In the genomic region with DNA sequence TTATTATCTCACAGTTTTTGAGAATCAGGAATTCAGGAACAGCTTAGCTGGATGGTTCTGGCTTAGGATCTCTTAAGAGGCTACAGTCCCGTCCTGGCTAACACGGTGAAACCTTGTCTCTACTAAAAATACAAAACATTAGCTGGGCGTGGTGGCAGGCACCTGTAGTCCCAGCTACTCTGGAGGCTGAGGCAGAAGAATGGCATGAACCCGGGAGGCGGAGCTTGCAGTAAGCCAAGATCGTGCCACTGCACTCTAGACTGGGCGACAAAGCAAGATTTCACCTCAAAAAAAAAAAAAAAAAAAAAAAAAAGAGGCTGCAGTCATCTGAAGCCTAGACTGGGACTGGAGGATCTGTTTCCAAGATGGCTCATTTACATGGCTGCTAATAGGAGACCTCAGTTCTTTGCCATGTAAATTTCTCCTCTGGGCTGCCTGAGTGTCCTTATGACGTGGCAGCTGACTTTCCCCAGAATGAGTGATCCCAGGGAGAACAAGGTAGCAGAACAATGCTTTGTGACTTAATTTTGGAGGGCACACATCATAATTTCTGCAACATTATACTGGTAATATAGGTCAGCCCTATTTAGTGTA, we compare ENCODE assay signal across 25 cellular contexts.
DNase-seq lines count a peak whose midpoint lies in the region; ATAC-seq and TF ChIP-seq lines count a peak whose summit lies in the region.
"Had no signal": no experiment of that assay in that cellular context is flagged by ENCODE, and none has a peak within 500 bp of the region (broad histone marks: within the 10 kb centered on the region; RNA-seq: fewer than 3 reads in every experiment).

No MANE protein-coding gene starts in this region.

- peaks cover 12% of the 10 kb centered on the region for H3K36me3 Mint-ChIP-seq in activated naive CD8-positive, alpha-beta T cell
- H3K36me3 Mint-ChIP-seq in activated naive CD8-positive, alpha-beta T cell treated with anti-CD3 and anti-CD28 coated beads for 36 hours, result peaks cover 34% of the 10 kb centered on the region
- H3K36me3 Mint-ChIP-seq in memory B cell, result peaks cover 22% of the 10 kb centered on the region

- H4K20me1 ChIP-seq in OCI-LY1 (ENCODE audit: insufficient read depth, low read length), result no peaks in the 10 kb centered on the region
- peaks cover 3% of the 10 kb centered on the region for H4K20me1 ChIP-seq in osteoblast (ENCODE audit: insufficient read depth, low read length)

- peak overlapping the region; percentile 99 for H3K27ac ChIP-seq in OCI-LY1 (ENCODE audit: low read depth, low read length, poor library complexity, severe bottlenecking)
- H3K27ac ChIP-seq in subcutaneous abdominal adipose tissue (ENCODE audit: low read depth, low read length), result peak overlapping the region; percentile 85
- H3K27ac ChIP-seq in osteoblast (ENCODE audit: low read depth, low read length), result no peak overlapping the region
- H3K27ac ChIP-seq: lower lobe of right lung, neural progenitor cell, VCaP had no signal

- H3K4me1 Mint-ChIP-seq in activated naive CD8-positive, alpha-beta T cell (ENCODE audit: low read depth), result peaks cover 91% of the 10 kb centered on the region
- peaks cover 67% of the 10 kb centered on the region for H3K4me1 Mint-ChIP-seq in activated naive CD8-positive, alpha-beta T cell treated with anti-CD3 and anti-CD28 coated beads for 36 hours
- H3K4me1 Mint-ChIP-seq in memory B cell, result peaks cover 70% of the 10 kb centered on the region

- H3K9ac ChIP-seq in OCI-LY1 (ENCODE audit: low read length), result no peak overlapping the region
- H3K9ac ChIP-seq in subcutaneous abdominal adipose tissue (ENCODE audit: low read length in 5 of 5), result no peak overlapping the region
- H3K9ac ChIP-seq: neural progenitor cell had no signal

- H3K79me2 ChIP-seq in OCI-LY1 (ENCODE audit: insufficient read depth, low read length) (peaks cover 19% of the 10 kb centered on the region), osteoblast (ENCODE audit: insufficient read depth, low read length) (no peaks in the 10 kb centered on the region)

- no peak overlapping the region for H3K4me2 ChIP-seq in OCI-LY1 (ENCODE audit: low read length)
- no peak overlapping the region for H3K4me2 ChIP-seq in osteoblast (ENCODE audit: insufficient read depth, low read length)
- H3K4me2 ChIP-seq: neural progenitor cell had no signal

- peaks cover 11% of the 10 kb centered on the region for H3F3A ChIP-seq in OCI-LY1 (ENCODE audit: insufficient read depth, low read length)

- no peaks in the 10 kb centered on the region for H3K9me2 ChIP-seq in OCI-LY1 (ENCODE audit: low read depth, low read length)

- DNase-seq in activated naive CD8-positive, alpha-beta T cell treated with anti-CD3 and anti-CD28 coated beads for 36 hours, result no peak
- no peak for DNase-seq in memory B cell (ENCODE audit: low spot score in 2 of 2)
- DNase-seq in osteoblast (ENCODE audit: insufficient read length, low spot score, missing footprints), result no peak
- no peak for DNase-seq in NCI-H748 treated with DMSO at 0.1 percent for 48 hours (lab: John Stamatoyannopoulos, UW)
- DNase-seq: activated CD4-positive, alpha-beta T cell treated with anti-CD3 and anti-CD28 coated beads, Interleukin-2, amount 10 ng/mL, durations not matched to agents 7 days and 5 days; DMS79; GDM1; glutamatergic neuron; kidney glomerular epithelial cell; lower lobe of right lung; mucosa of descending colon; NCI-H1105 treated with DMSO at 0.1 percent for 48 hours; NCI-H1930; stimulated activated CD4-positive, alpha-beta T cell treated with anti-CD3 and anti-CD28 coated beads, Interleukin-4, amount 100 ng/mL, for 4 hours; stimulated activated naive CD4-positive, alpha-beta T cell; SW 1271; T-helper 9 cell; thyroid gland had no signal

- H3K9me3 ChIP-seq in OCI-LY1 (ENCODE audit: low read length) (no peaks in the 10 kb centered on the region), subcutaneous abdominal adipose tissue (ENCODE audit: control insufficient read depth in 5 of 5, low read length in 5 of 5) (no peaks in the 10 kb centered on the region), osteoblast (ENCODE audit: low read depth, low read length) (no peaks in the 10 kb centered on the region)
- H3K9me3 ChIP-seq: lower lobe of right lung, mucosa of descending colon, thyroid gland had no signal

- H3K36me3 ChIP-seq in OCI-LY1 (ENCODE audit: insufficient read depth, low read length) (peaks cover 33% of the 10 kb centered on the region), subcutaneous abdominal adipose tissue (ENCODE audit: control insufficient read depth in 5 of 5, insufficient read depth in 5 of 5, low read length in 5 of 5) (no peaks in the 10 kb centered on the region), osteoblast (ENCODE audit: insufficient read depth, low read length) (no peaks in the 10 kb centered on the region)
- H3K36me3 ChIP-seq: lower lobe of right lung, neural progenitor cell, thyroid gland had no signal

- H2AFZ ChIP-seq in OCI-LY1 (ENCODE audit: low read length) (no peak overlapping the region), osteoblast (ENCODE audit: low read length) (no peak overlapping the region)
- H2AFZ ChIP-seq: neural progenitor cell had no signal

- no peak overlapping the region for H3K4me3 ChIP-seq in OCI-LY1 (ENCODE audit: low read depth, low read length, poor library complexity, severe bottlenecking)
- H3K4me3 ChIP-seq in subcutaneous abdominal adipose tissue (ENCODE audit: low read depth in 1 of 5, low read length in 5 of 5), result no peak overlapping the region
- H3K4me3 ChIP-seq in osteoblast (ENCODE audit: insufficient read depth, low read length), result no peak overlapping the region
- H3K4me3 ChIP-seq: lower lobe of right lung, mucosa of descending colon, neural progenitor cell, thyroid gland had no signal

- H3K4me1 ChIP-seq in OCI-LY1 (ENCODE audit: insufficient read depth, low read length, severe bottlenecking) (peaks cover 100% of the 10 kb centered on the region), subcutaneous abdominal adipose tissue (ENCODE audit: control insufficient read depth in 5 of 5, insufficient read depth in 5 of 5, low read length in 5 of 5) (peaks cover 7 to 47% (median 36%) of the 10 kb centered on the region in 5 donors), osteoblast (ENCODE audit: insufficient read depth, low read length) (peaks cover 2% of the 10 kb centered on the region)

- no peaks in the 10 kb centered on the region for H3K27me3 Mint-ChIP-seq in activated naive CD8-positive, alpha-beta T cell
- H3K27me3 Mint-ChIP-seq in activated naive CD8-positive, alpha-beta T cell treated with anti-CD3 and anti-CD28 coated beads for 36 hours, result no peaks in the 10 kb centered on the region
- no peaks in the 10 kb centered on the region for H3K27me3 Mint-ChIP-seq in memory B cell
- H3K27me3 Mint-ChIP-seq: activated CD4-positive, alpha-beta T cell treated with anti-CD3 and anti-CD28 coated beads, Interleukin-2, amount 10 ng/mL, durations not matched to agents 7 days and 5 days had no signal

- H3K27me3 ChIP-seq in OCI-LY1 (ENCODE audit: insufficient read depth, low read length), result no peaks in the 10 kb centered on the region
- no peaks in the 10 kb centered on the region for H3K27me3 ChIP-seq in subcutaneous abdominal adipose tissue (ENCODE audit: control insufficient read depth in 5 of 5, insufficient read depth in 4 of 5, low read length in 5 of 5)
- H3K27me3 ChIP-seq in osteoblast (ENCODE audit: insufficient read depth, low read length), result no peaks in the 10 kb centered on the region
- H3K27me3 ChIP-seq: neural progenitor cell, thyroid gland had no signal

- ATAC-seq in memory B cell (ENCODE audit: low read depth) (no peak), GM19328 (IDR thresholded peaks at IDR 0.05; ENCODE audit: unreplicated experiment) (no peak)
- ATAC-seq: lower lobe of right lung, mucosa of descending colon, sciatic nerve had no signal

- H3K27ac Mint-ChIP-seq in activated naive CD8-positive, alpha-beta T cell, result peak overlapping the region; percentile 9
- H3K27ac Mint-ChIP-seq in activated naive CD8-positive, alpha-beta T cell treated with anti-CD3 and anti-CD28 coated beads for 36 hours, result no peak overlapping the region
- peak overlapping the region; percentile 94 for H3K27ac Mint-ChIP-seq in memory B cell
- H3K27ac Mint-ChIP-seq: activated CD4-positive, alpha-beta T cell treated with anti-CD3 and anti-CD28 coated beads, Interleukin-2, amount 10 ng/mL, durations not matched to agents 7 days and 5 days; neural progenitor cell had no signal

- no peak overlapping the region for H3K4me3 Mint-ChIP-seq in activated naive CD8-positive, alpha-beta T cell
- no peak overlapping the region for H3K4me3 Mint-ChIP-seq in activated naive CD8-positive, alpha-beta T cell treated with anti-CD3 and anti-CD28 coated beads for 36 hours
- H3K4me3 Mint-ChIP-seq in memory B cell, result peak overlapping the region; percentile 1
- H3K4me3 Mint-ChIP-seq: activated CD4-positive, alpha-beta T cell treated with anti-CD3 and anti-CD28 coated beads, Interleukin-2, amount 10 ng/mL, durations not matched to agents 7 days and 5 days; neural progenitor cell had no signal

- no peaks in the 10 kb centered on the region for H3K9me3 Mint-ChIP-seq in activated naive CD8-positive, alpha-beta T cell (ENCODE audit: low read depth)
- H3K9me3 Mint-ChIP-seq in activated naive CD8-positive, alpha-beta T cell treated with anti-CD3 and anti-CD28 coated beads for 36 hours, result peaks cover 4% of the 10 kb centered on the region
- H3K9me3 Mint-ChIP-seq in memory B cell, result no peaks in the 10 kb centered on the region
- H3K9me3 Mint-ChIP-seq: activated CD4-positive, alpha-beta T cell treated with anti-CD3 and anti-CD28 coated beads, Interleukin-2, amount 10 ng/mL, durations not matched to agents 7 days and 5 days; neural progenitor cell had no signal

- TF ChIP-seq CTCF in OCI-LY1 (IDR thresholded peaks at IDR 0.05; ENCODE audit: low read length), result no peak
- TF ChIP-seq CTCF in osteoblast (IDR thresholded peaks at IDR 0.05; ENCODE audit: extremely low read depth, low read depth, low read length), result no peak
